Comparison of ENCODE assay signal across 22 cellular contexts in genomic region chr9:108786322-108786721, GRCh38.
DNase-seq lines count a peak whose midpoint lies in the region; ATAC-seq, FAIRE-seq and TF ChIP-seq lines count a peak whose summit lies in the region.
"Had no signal": no experiment of that assay in that cellular context is flagged by ENCODE, and none has a peak within 500 bp of the region (broad histone marks: within the 10 kb centered on the region; RNA-seq: fewer than 3 reads in every experiment).

No MANE protein-coding gene starts in this region.

- no peaks in the 10 kb centered on the region for H3K9me3 ChIP-seq in mammary epithelial cell (replicated peaks; ENCODE audit: insufficient read depth, low read length)
- H3K9me3 ChIP-seq in keratinocyte (ENCODE audit: control insufficient read depth, low read depth, low read length): no peaks in the 10 kb centered on the region
- H3K9me3 ChIP-seq: testis had no signal

- WGBS in mammary epithelial cell (ENCODE audit: low coverage, missing lambda C conversion rate): 92% methylated on average over 4 of the region's 4 CpGs

- H3K4me1 ChIP-seq in mammary epithelial cell (ENCODE audit: insufficient read depth, low read length) (peaks cover 31% of the 10 kb centered on the region), keratinocyte (ENCODE audit: control insufficient read depth, extremely low read depth, insufficient read depth, low read length) (peaks cover 50% of the 10 kb centered on the region)

- H3K79me2 ChIP-seq in mammary epithelial cell (ENCODE audit: insufficient read depth, low read length) (no peaks in the 10 kb centered on the region), keratinocyte (ENCODE audit: control insufficient read depth, insufficient read depth, low read length) (no peaks in the 10 kb centered on the region)

- H3K27ac ChIP-seq in mammary epithelial cell (ENCODE audit: insufficient read depth, low read depth, low read length): peak overlapping the region; percentile 89
- H3K27ac ChIP-seq in keratinocyte (ENCODE audit: control insufficient read depth, insufficient read depth, low read length): peak overlapping the region; percentile 94
- H3K27ac ChIP-seq: heart left ventricle, right atrium auricular region, SK-N-MC, testis had no signal

- no TSS peak for BruUV-seq in mammary epithelial cell (replicated peaks; lab: Mats Ljungman, UMichigan)

- H3K9ac ChIP-seq in mammary epithelial cell (ENCODE audit: insufficient read depth, low read length) (no peak overlapping the region), keratinocyte (ENCODE audit: control insufficient read depth, extremely low read depth, insufficient read depth, low read length) (peak overlapping the region; percentile 74)

- dilution Hi-C loops in mammary epithelial cell (cut with HindIII; ENCODE audit: low sequenced_read_pairs): no loop called here
- dilution Hi-C loops in keratinocyte (cut with MboI; ENCODE audit: extremely low pct_ligation_motif_present, low sequenced_read_pairs): no loop called here

- CTCF ChIA-PET in mammary epithelial cell (lab: Charles Lee; ENCODE audit: low non-redundant PET): interaction anchor here (1.0 kb wide), 1 partner anchor 9 kb away, joined by 3 read pairs; no protein-coding TSS in a partner anchor

- no peaks in the 10 kb centered on the region for H4K20me1 ChIP-seq in mammary epithelial cell (ENCODE audit: insufficient read depth, low read length)
- H4K20me1 ChIP-seq in keratinocyte (ENCODE audit: control insufficient read depth, extremely low read depth, insufficient read depth, low read length): no peaks in the 10 kb centered on the region

- no peak for TF ChIP-seq CTCF in AG10803 (conservative IDR thresholded peaks at IDR 0.05; ENCODE audit: low read length)
- TF ChIP-seq CTCF in mammary epithelial cell (conservative IDR thresholded peaks at IDR 0.05 in 1 of 2, IDR thresholded peaks at IDR 0.05 in 1 of 2; ENCODE audit: extremely low read depth in 1 of 2, insufficient read depth in 1 of 2, low read depth in 1 of 2, low read length in 2 of 2): no peak
- TF ChIP-seq CTCF in keratinocyte (optimal IDR thresholded peaks at IDR 0.05 in 1 of 3, IDR thresholded peaks at IDR 0.05 in 1 of 3, conservative IDR thresholded peaks at IDR 0.05 in 1 of 3; ENCODE audit: extremely low read depth in 1 of 3, insufficient read depth in 2 of 3, low read length in 3 of 3): no peak

- intact Hi-C loops in mammary epithelial cell (cut with micrococcal nuclease): no loop called here

- H3K4me3 ChIP-seq in AG10803 (ENCODE audit: low read length): no peak overlapping the region
- H3K4me3 ChIP-seq in mammary epithelial cell (replicated peaks in 1 of 3; ENCODE audit: insufficient read depth in 1 of 3, low read depth in 2 of 3, low read length in 3 of 3): no peak overlapping the region
- H3K4me3 ChIP-seq in keratinocyte (ENCODE audit: control insufficient read depth in 2 of 3, extremely low read depth in 1 of 3, insufficient read depth in 2 of 3, low read depth in 1 of 3, low read length in 3 of 3): no peak overlapping the region
- H3K4me3 ChIP-seq: heart left ventricle, K562, right atrium auricular region, SK-N-MC, testis had no signal

- in situ Hi-C loops in mammary epithelial cell (cut with MboI; ENCODE audit: low sequenced_read_pairs in 2 of 2): no loop called here

- no peak overlapping the region for H3K4me2 ChIP-seq in mammary epithelial cell (ENCODE audit: insufficient read depth, low read depth, low read length)
- peak overlapping the region; percentile 84 for H3K4me2 ChIP-seq in keratinocyte (ENCODE audit: control insufficient read depth, extremely low read depth, insufficient read depth, low read depth, low read length)

- peaks cover 2% of the 10 kb centered on the region for H3K9me1 ChIP-seq in keratinocyte (ENCODE audit: control insufficient read depth, extremely low read depth, insufficient read depth, low read length)

- H3K27me3 ChIP-seq in mammary epithelial cell (ENCODE audit: insufficient read depth, low read length): no peaks in the 10 kb centered on the region
- no peaks in the 10 kb centered on the region for H3K27me3 ChIP-seq in keratinocyte (ENCODE audit: control insufficient read depth, extremely low read depth, insufficient read depth, low read length)
- H3K27me3 ChIP-seq: heart left ventricle, right atrium auricular region, testis had no signal

- DNase-seq in AG10803 (ENCODE audit: low read depth): peak; percentile 9
- DNase-seq in M059J (ENCODE audit: low read depth): peak; percentile 9
- no peak for DNase-seq in mammary epithelial cell
- no peak for DNase-seq in keratinocyte (ENCODE audit: low read depth, low spot score)
- no peak for DNase-seq in mucosa of gallbladder (ENCODE audit: low spot score)
- DNase-seq: activated CD4-positive, alpha-beta memory T cell treated with anti-CD3 and anti-CD28 coated beads, Interleukin-2, amount 10 ng/mL, durations not matched to agents 7 days and 5 days; activated CD4-positive, alpha-beta T cell treated with anti-CD3 and anti-CD28 coated beads for 1 hour; activated effector memory CD4-positive, alpha-beta T cell treated with Interleukin-2 at 50 U/mL for 16 hours; aorta; Calu3; central memory CD4-positive, alpha-beta T cell; heart left ventricle; MM.1S; stimulated activated naive CD4-positive, alpha-beta T cell treated with Interleukin-2 at 50 U/mL for 16 hours; testis had no signal

- ATAC-seq in GM19452 (IDR thresholded peaks at IDR 0.05; ENCODE audit: unreplicated experiment): no peak
- no peak for ATAC-seq in GM19397 (IDR thresholded peaks at IDR 0.05; ENCODE audit: unreplicated experiment)
- no peak for ATAC-seq in HG03045 (IDR thresholded peaks at IDR 0.05; ENCODE audit: unreplicated experiment)
- ATAC-seq: K562 had no signal

- FAIRE-seq in keratinocyte (lab: Jason Lieb, UNC): no peak
- FAIRE-seq: K562, urothelium cell line had no signal

- H2AFZ ChIP-seq in mammary epithelial cell (ENCODE audit: low read depth, low read length): no peak overlapping the region
- H2AFZ ChIP-seq in keratinocyte (ENCODE audit: control insufficient read depth, low read length): no peak overlapping the region

- H3K36me3 ChIP-seq in mammary epithelial cell (ENCODE audit: insufficient read depth, low read length) (no peaks in the 10 kb centered on the region), keratinocyte (ENCODE audit: control insufficient read depth in 2 of 2, extremely low read depth in 1 of 2, insufficient read depth in 2 of 2, low read length in 2 of 2) (no peaks in the 10 kb centered on the region)
- H3K36me3 ChIP-seq: heart left ventricle, right atrium auricular region had no signal

Comparison
In these comparisons a context has a peak if more than half of its experiments do, and no peak if none do; other contexts are left out.
1. DNase-seq: peak in AG10803 (single experiment) and M059J (single experiment); none in mammary epithelial cell (single experiment), keratinocyte (single experiment) and mucosa of gallbladder (single experiment).